In genomic region chr5:29469581-29469980, GRCh38 we compare ENCODE assay signal across 16 cellular contexts.
DNase-seq lines count a peak whose midpoint lies in the region; TF ChIP-seq lines count a peak whose summit lies in the region.
"Had no signal": no experiment of that assay in that cellular context is flagged by ENCODE, and none has a peak within 500 bp of the region (broad histone marks: within the 10 kb centered on the region; RNA-seq: fewer than 3 reads in every experiment).

No MANE protein-coding gene starts in this region.

- H3K27ac Mint-ChIP-seq in activated T-cell treated with anti-CD3 and anti-CD28 coated beads, Interleukin-2, amount 50 U/mL, for 24 hours = no peak overlapping the region
- H3K27ac Mint-ChIP-seq: B cell; CD4-positive, alpha-beta T cell; CD8-positive, alpha-beta T cell had no signal

- H3K36me3 ChIP-seq in esophagus muscularis mucosa = no peaks in the 10 kb centered on the region
- H3K36me3 ChIP-seq: BLaER1 treated with 17β-estradiol and CSF1 and Interleukin-3, amounts not matched to agents 10 nM and 100 nM had no signal

- H3K4me1 ChIP-seq in esophagus muscularis mucosa = no peaks in the 10 kb centered on the region
- H3K4me1 ChIP-seq: A549; BLaER1 treated with 17β-estradiol and CSF1 and Interleukin-3, amounts not matched to agents 10 nM and 100 nM; Caco-2 had no signal

- no peaks in the 10 kb centered on the region for H3K27me3 Mint-ChIP-seq in activated T-cell treated with anti-CD3 and anti-CD28 coated beads, Interleukin-2, amount 50 U/mL, for 24 hours
- H3K27me3 Mint-ChIP-seq: B cell; CD4-positive, alpha-beta T cell had no signal

- H3K4me3 ChIP-seq in LNCaP clone FGC (ENCODE audit: low read depth, low read length) (no peak overlapping the region), esophagus muscularis mucosa (no peak overlapping the region)
- H3K4me3 ChIP-seq: A549; BLaER1 treated with 17β-estradiol and CSF1 and Interleukin-3, amounts not matched to agents 10 nM and 100 nM had no signal

- no peak for TF ChIP-seq EP300 in esophagus muscularis mucosa (IDR thresholded peaks at IDR 0.05)

- H3K36me3 Mint-ChIP-seq in activated T-cell treated with anti-CD3 and anti-CD28 coated beads, Interleukin-2, amount 50 U/mL, for 24 hours (ENCODE audit: low read depth) = no peaks in the 10 kb centered on the region
- H3K36me3 Mint-ChIP-seq: CD8-positive, alpha-beta T cell had no signal

- peak; percentile 88 for DNase-seq in LNCaP clone FGC (ENCODE audit: low read depth)
- DNase-seq in stimulated activated CD4-positive, alpha-beta T cell treated with anti-CD3 and anti-CD28 coated beads, Interleukin-2, amount 100 ng/mL, for 48 hours = no peak
- DNase-seq in activated T-cell treated with anti-CD3 and anti-CD28 coated beads, Interleukin-2, amount 50 U/mL, for 24 hours = no peak
- no peak for DNase-seq in esophagus muscularis mucosa (ENCODE audit: extremely low spot score)
- DNase-seq: AML-193; Caco-2; Calu3; CD4-positive, alpha-beta T cell; CD8-positive, alpha-beta T cell; DMS79 treated with DMSO at 0.1 percent for 48 hours; GF-D8 had no signal

- H3K9me3 ChIP-seq in esophagus muscularis mucosa = no peaks in the 10 kb centered on the region
- H3K9me3 ChIP-seq: A549; BLaER1 treated with 17β-estradiol and CSF1 and Interleukin-3, amounts not matched to agents 10 nM and 100 nM; Caco-2 had no signal

- 41% methylated on average over 1 of the region's 1 CpG for WGBS in esophagus muscularis mucosa

- intact Hi-C loops in esophagus muscularis mucosa (cut with DNase I) = no loop called here

- peaks cover 16% of the 10 kb centered on the region for H3K9me3 Mint-ChIP-seq in activated T-cell treated with anti-CD3 and anti-CD28 coated beads, Interleukin-2, amount 50 U/mL, for 24 hours

- H3K4me3 Mint-ChIP-seq in activated T-cell treated with anti-CD3 and anti-CD28 coated beads, Interleukin-2, amount 50 U/mL, for 24 hours = no peak overlapping the region
- H3K4me3 Mint-ChIP-seq: B cell; CD4-positive, alpha-beta T cell; CD8-positive, alpha-beta T cell had no signal

- H3K27ac ChIP-seq in 22Rv1 = peak overlapping the region; percentile 77
- H3K27ac ChIP-seq in VCaP = peak overlapping the region; percentile 91
- H3K27ac ChIP-seq in esophagus muscularis mucosa (replicated peaks in 1 of 4) = no peak overlapping the region
- H3K27ac ChIP-seq: A549; BLaER1 treated with 17β-estradiol and CSF1 and Interleukin-3, amounts not matched to agents 10 nM and 100 nM had no signal

- no peaks in the 10 kb centered on the region for H3K4me1 Mint-ChIP-seq in activated T-cell treated with anti-CD3 and anti-CD28 coated beads, Interleukin-2, amount 50 U/mL, for 24 hours (ENCODE audit: low read depth)
- H3K4me1 Mint-ChIP-seq: B cell had no signal

- H3K27me3 ChIP-seq in esophagus muscularis mucosa = no peaks in the 10 kb centered on the region
- H3K27me3 ChIP-seq: BLaER1 treated with 17β-estradiol and CSF1 and Interleukin-3, amounts not matched to agents 10 nM and 100 nM had no signal

- TF ChIP-seq CTCF in 22Rv1 (IDR thresholded peaks at IDR 0.05) = no peak
- no peak for TF ChIP-seq CTCF in LNCaP clone FGC (IDR thresholded peaks at IDR 0.05; ENCODE audit: control insufficient read depth, extremely low read depth, insufficient read depth)
- no peak for TF ChIP-seq CTCF in VCaP (conservative IDR thresholded peaks at IDR 0.05)
- TF ChIP-seq CTCF in esophagus muscularis mucosa (IDR thresholded peaks at IDR 0.05) = no peak

- TF ChIP-seq POLR2A in esophagus muscularis mucosa (IDR thresholded peaks at IDR 0.05; ENCODE audit: low read depth) = no peak

Comparison
In these comparisons a context has a peak if more than half of its experiments do, and no peak if none do; other contexts are left out.
1. H3K27ac ChIP-seq: peak in 22Rv1 (single experiment) and VCaP (single experiment); none in esophagus muscularis mucosa (0 of 4).